ENCODE assay signal across 2 cellular contexts in genomic region chr20:35215066-35215956, GRCh38.
TF ChIP-seq lines count a peak whose summit lies in the region.

No MANE protein-coding gene starts in this region.

TF ChIP-seq in A549, 52 proteins besides CTCF, POLR2A, EP300 and RAD21 (continues in another document):
- TF ChIP-seq RNF2 (IDR thresholded peaks at IDR 0.05; ENCODE audit: borderline replicate concordance, low read depth) (no peak), EHMT2 (IDR thresholded peaks at IDR 0.05; ENCODE audit: low read depth) (no peak), MYC (IDR thresholded peaks at IDR 0.05; ENCODE audit: borderline replicate concordance, low read length) (no peak), ZFP36 (IDR thresholded peaks at IDR 0.05; ENCODE audit: borderline replicate concordance, partially characterized antibody) (no peak), CHD4 (IDR thresholded peaks at IDR 0.05; ENCODE audit: borderline replicate concordance) (no peak), ESRRA (IDR thresholded peaks at IDR 0.05; ENCODE audit: borderline replicate concordance, low read length) (no peak), CBX8 (IDR thresholded peaks at IDR 0.05) (no peak), FOSL2 (IDR thresholded peaks at IDR 0.05) (no peak; the same call in 1 of the 2 replicates), FOSL2 (CRISPR knock-in tag; IDR thresholded peaks at IDR 0.05) (peak; percentile 72), JUNB (IDR thresholded peaks at IDR 0.05) (peak; percentile 77; the same call in 1 of the 2 replicates), HES2 (IDR thresholded peaks at IDR 0.05) (no peak), KDM1A (IDR thresholded peaks at IDR 0.05; ENCODE audit: low read depth) (no peak), FOSB (CRISPR knock-in tag; IDR thresholded peaks at IDR 0.05) (no peak), CHD2 (IDR thresholded peaks at IDR 0.05; ENCODE audit: low read length, partially characterized antibody) (no peak), BCL3 (IDR thresholded peaks at IDR 0.05) (0 out of 3 replicates have a peak, but pooled peaks have one; percentile 53), NFE2L2 (conservative IDR thresholded peaks at IDR 0.05; ENCODE audit: low read length) (no peak), BHLHE40 (IDR thresholded peaks at IDR 0.05; ENCODE audit: low read depth, low read length) (no peak), CEBPB (IDR thresholded peaks at IDR 0.05) (peak; percentile 60 to 82), POLR2AphosphoS2 (conservative IDR thresholded peaks at IDR 0.05; ENCODE audit: low read length) (no peak), HDAC2 (IDR thresholded peaks at IDR 0.05) (no peak), HOXB5 (CRISPR knock-in tag; IDR thresholded peaks at IDR 0.05) (peak; percentile 70; the same call in 1 of the 2 replicates), SREBF2 (IDR thresholded peaks at IDR 0.05) (no peak), JUN (IDR thresholded peaks at IDR 0.05) (peak; percentile 73 to 81; a peak in 4 of 5 replicates), GATA3 (IDR thresholded peaks at IDR 0.05; ENCODE audit: borderline replicate concordance) (peak; percentile 91), RFX5 (IDR thresholded peaks at IDR 0.05) (no peak), TFCP2L1 (CRISPR knock-in tag; IDR thresholded peaks at IDR 0.05) (no peak), HOXB13 (CRISPR knock-in tag; IDR thresholded peaks at IDR 0.05; ENCODE audit: low read depth) (peak; percentile 81; the same call in 1 of the 2 replicates), ZSCAN20 (CRISPR knock-in tag; IDR thresholded peaks at IDR 0.05) (no peak), MAZ (IDR thresholded peaks at IDR 0.05; ENCODE audit: borderline replicate concordance, low read depth, low read length) (no peak), KDM5A (IDR thresholded peaks at IDR 0.05) (no peak), CBX2 (IDR thresholded peaks at IDR 0.05; ENCODE audit: borderline replicate concordance, low read depth) (no peak), HOXA7 (CRISPR knock-in tag; IDR thresholded peaks at IDR 0.05) (no peak), RARB (CRISPR knock-in tag; IDR thresholded peaks at IDR 0.05) (no peak), MAFK (IDR thresholded peaks at IDR 0.05; ENCODE audit: partially characterized antibody) (no peak), HEYL (CRISPR knock-in tag; IDR thresholded peaks at IDR 0.05) (no peak), SMC3 (IDR thresholded peaks at IDR 0.05) (0 out of 3 replicates have a peak, but pooled peaks have one; percentile 5), TP53 (CRISPR knock-in tag; IDR thresholded peaks at IDR 0.05) (no peak), EHF (CRISPR knock-in tag; IDR thresholded peaks at IDR 0.05) (no peak), PHF8 (IDR thresholded peaks at IDR 0.05; ENCODE audit: borderline replicate concordance, low read depth) (no peak)
- TF ChIP-seq, protein P1, sequence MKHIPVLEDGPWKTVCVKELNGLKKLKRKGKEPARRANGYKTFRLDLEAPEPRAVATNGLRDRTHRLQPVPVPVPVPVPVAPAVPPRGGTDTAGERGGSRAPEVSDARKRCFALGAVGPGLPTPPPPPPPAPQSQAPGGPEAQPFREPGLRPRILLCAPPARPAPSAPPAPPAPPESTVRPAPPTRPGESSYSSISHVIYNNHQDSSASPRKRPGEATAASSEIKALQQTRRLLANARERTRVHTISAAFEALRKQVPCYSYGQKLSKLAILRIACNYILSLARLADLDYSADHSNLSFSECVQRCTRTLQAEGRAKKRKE (CRISPR knock-in tag; IDR thresholded peaks at IDR 0.05; ENCODE audit: low read depth), result no peak
- TF ChIP-seq, protein P2, sequence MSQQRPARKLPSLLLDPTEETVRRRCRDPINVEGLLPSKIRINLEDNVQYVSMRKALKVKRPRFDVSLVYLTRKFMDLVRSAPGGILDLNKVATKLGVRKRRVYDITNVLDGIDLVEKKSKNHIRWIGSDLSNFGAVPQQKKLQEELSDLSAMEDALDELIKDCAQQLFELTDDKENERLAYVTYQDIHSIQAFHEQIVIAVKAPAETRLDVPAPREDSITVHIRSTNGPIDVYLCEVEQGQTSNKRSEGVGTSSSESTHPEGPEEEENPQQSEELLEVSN (IDR thresholded peaks at IDR 0.05; ENCODE audit: borderline replicate concordance, low read depth), result peak; percentile 60; the same call in 1 of the 2 replicates
- TF ChIP-seq, protein P3, sequence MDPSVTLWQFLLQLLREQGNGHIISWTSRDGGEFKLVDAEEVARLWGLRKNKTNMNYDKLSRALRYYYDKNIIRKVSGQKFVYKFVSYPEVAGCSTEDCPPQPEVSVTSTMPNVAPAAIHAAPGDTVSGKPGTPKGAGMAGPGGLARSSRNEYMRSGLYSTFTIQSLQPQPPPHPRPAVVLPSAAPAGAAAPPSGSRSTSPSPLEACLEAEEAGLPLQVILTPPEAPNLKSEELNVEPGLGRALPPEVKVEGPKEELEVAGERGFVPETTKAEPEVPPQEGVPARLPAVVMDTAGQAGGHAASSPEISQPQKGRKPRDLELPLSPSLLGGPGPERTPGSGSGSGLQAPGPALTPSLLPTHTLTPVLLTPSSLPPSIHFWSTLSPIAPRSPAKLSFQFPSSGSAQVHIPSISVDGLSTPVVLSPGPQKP (IDR thresholded peaks at IDR 0.05; ENCODE audit: low read depth, low read length), result no peak

TF ChIP-seq in HEK293, 187 proteins besides CTCF, POLR2A, EP300 and RAD21 (continued from another document and continues in another):
- no peak for TF ChIP-seq ZNF48 (tag by site-specific recombination; IDR thresholded peaks at IDR 0.05)
- no peak for TF ChIP-seq REPIN1 (tag by site-specific recombination; IDR thresholded peaks at IDR 0.05; ENCODE audit: low read depth)
- TF ChIP-seq ZBTB8A (tag by site-specific recombination; IDR thresholded peaks at IDR 0.05), result no peak
- TF ChIP-seq ZNF621 (tag by site-specific recombination; IDR thresholded peaks at IDR 0.05), result no peak
- TF ChIP-seq REST (tag by site-specific recombination; IDR thresholded peaks at IDR 0.05), result no peak
- TF ChIP-seq SP7 (tag by site-specific recombination; IDR thresholded peaks at IDR 0.05), result no peak
- TF ChIP-seq ZBTB11 (tag by site-specific recombination; conservative IDR thresholded peaks at IDR 0.05; ENCODE audit: low read depth), result no peak
- no peak; the same call in 1 of the 2 replicates for TF ChIP-seq SP3 (tag by site-specific recombination; IDR thresholded peaks at IDR 0.05)
- TF ChIP-seq KLF17 (tag by site-specific recombination; IDR thresholded peaks at IDR 0.05), result peak; percentile 87
- no peak for TF ChIP-seq KLF9 (tag by site-specific recombination; IDR thresholded peaks at IDR 0.05; ENCODE audit: low read depth)
- TF ChIP-seq ZBTB6 (tag by site-specific recombination; IDR thresholded peaks at IDR 0.05), result no peak
- TF ChIP-seq HOXA7 (CRISPR knock-in tag; IDR thresholded peaks at IDR 0.05; ENCODE audit: borderline replicate concordance), result no peak
- no peak for TF ChIP-seq ZSCAN30 (tag by site-specific recombination; IDR thresholded peaks at IDR 0.05)
- TF ChIP-seq ZNF24 (tag by site-specific recombination; IDR thresholded peaks at IDR 0.05), result 0 out of 2 replicates have a peak, but pooled peaks have one; percentile 34
- TF ChIP-seq ZNF202 (tag by site-specific recombination; IDR thresholded peaks at IDR 0.05; ENCODE audit: borderline replicate concordance), result no peak
- TF ChIP-seq ZNF175 (tag by site-specific recombination; IDR thresholded peaks at IDR 0.05), result no peak
- TF ChIP-seq ZNF26 (tag by site-specific recombination; IDR thresholded peaks at IDR 0.05), result no peak
- TF ChIP-seq MYNN (tag by site-specific recombination; IDR thresholded peaks at IDR 0.05; ENCODE audit: borderline replicate concordance), result no peak
- no peak for TF ChIP-seq ZNF292 (tag by site-specific recombination; IDR thresholded peaks at IDR 0.05; ENCODE audit: borderline replicate concordance, low read depth)
- TF ChIP-seq ZSCAN23 (tag by site-specific recombination; IDR thresholded peaks at IDR 0.05), result no peak
- no peak for TF ChIP-seq ZNF837 (tag by site-specific recombination; IDR thresholded peaks at IDR 0.05)
- TF ChIP-seq, protein P4, sequence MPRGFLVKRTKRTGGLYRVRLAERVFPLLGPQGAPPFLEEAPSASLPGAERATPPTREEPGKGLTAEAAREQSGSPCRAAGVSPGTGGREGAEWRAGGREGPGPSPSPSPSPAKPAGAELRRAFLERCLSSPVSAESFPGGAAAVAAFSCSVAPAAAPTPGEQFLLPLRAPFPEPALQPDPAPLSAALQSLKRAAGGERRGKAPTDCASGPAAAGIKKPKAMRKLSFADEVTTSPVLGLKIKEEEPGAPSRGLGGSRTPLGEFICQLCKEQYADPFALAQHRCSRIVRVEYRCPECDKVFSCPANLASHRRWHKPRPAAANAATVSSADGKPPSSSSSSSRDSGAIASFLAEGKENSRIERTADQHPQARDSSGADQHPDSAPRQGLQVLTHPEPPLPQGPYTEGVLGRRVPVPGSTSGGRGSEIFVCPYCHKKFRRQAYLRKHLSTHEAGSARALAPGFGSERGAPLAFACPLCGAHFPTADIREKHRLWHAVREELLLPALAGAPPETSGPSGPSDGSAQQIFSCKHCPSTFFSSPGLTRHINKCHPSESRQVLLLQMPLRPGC (tag by site-specific recombination; IDR thresholded peaks at IDR 0.05), result peak; percentile 57; the same call in 1 of the 2 replicates
- TF ChIP-seq ZIC2 (tag by site-specific recombination; IDR thresholded peaks at IDR 0.05), result no peak
- TF ChIP-seq SALL2 (tag by site-specific recombination; IDR thresholded peaks at IDR 0.05; ENCODE audit: borderline replicate concordance), result no peak
- TF ChIP-seq HOXD13 (CRISPR knock-in tag; IDR thresholded peaks at IDR 0.05; ENCODE audit: borderline replicate concordance), result no peak
